In genomic region chr13:59677966-59678814, GRCh38 we compare ENCODE assay signal across 9 cellular contexts.
DNase-seq lines count a peak whose midpoint lies in the region; ATAC-seq, FAIRE-seq and TF ChIP-seq lines count a peak whose summit lies in the region.
"Had no signal": no experiment of that assay in that cellular context is flagged by ENCODE, and none has a peak within 500 bp of the region (broad histone marks: within the 10 kb centered on the region; RNA-seq: fewer than 3 reads in every experiment).

No MANE protein-coding gene starts in this region.

- H3K36me3 ChIP-seq in thyroid gland, result no peaks in the 10 kb centered on the region

- H3K27ac ChIP-seq in thyroid gland, result no peak overlapping the region

- H3K4me3 Mint-ChIP-seq in brain, result no peak overlapping the region
- H3K4me3 Mint-ChIP-seq: IgD-negative memory B cell had no signal

- ATAC-seq in GM18511 (IDR thresholded peaks at IDR 0.05; ENCODE audit: unreplicated experiment), result peak; percentile 67
- peak; percentile 62 for ATAC-seq in HG02973 (IDR thresholded peaks at IDR 0.05; ENCODE audit: unreplicated experiment)
- no peak for ATAC-seq in HG02884 (IDR thresholded peaks at IDR 0.05; ENCODE audit: unreplicated experiment)

- peak overlapping the region in 2 of 5 experiments; percentile 31 to 46 for H3K27ac Mint-ChIP-seq in brain
- H3K27ac Mint-ChIP-seq: IgD-negative memory B cell had no signal

- DNase-seq in Ammon's horn (ENCODE audit: low spot score) (peak; percentile 61), NCI-H226 (peak; percentile 12), thyroid gland (no peak)

- H3K27me3 Mint-ChIP-seq in brain, result no peaks in the 10 kb centered on the region
- H3K27me3 Mint-ChIP-seq: IgD-negative memory B cell had no signal

- no peaks in the 10 kb centered on the region for H3K36me3 Mint-ChIP-seq in brain
- H3K36me3 Mint-ChIP-seq: IgD-negative memory B cell had no signal

- TF ChIP-seq CTCF in brain (conservative IDR thresholded peaks at IDR 0.05), result peak; percentile 84 to 85
- peak in 5 of 6 experiments; percentile 38 to 91 (median 79) for TF ChIP-seq CTCF in thyroid gland (IDR thresholded peaks at IDR 0.05)

- no peak for TF ChIP-seq POLR2A in thyroid gland (IDR thresholded peaks at IDR 0.05)

- H3K9me3 Mint-ChIP-seq in brain, result no peaks in the 10 kb centered on the region
- H3K9me3 Mint-ChIP-seq: IgD-negative memory B cell had no signal

- H3K27me3 ChIP-seq in thyroid gland, result no peaks in the 10 kb centered on the region

- peaks cover 22% of the 10 kb centered on the region for H3K4me1 Mint-ChIP-seq in brain
- H3K4me1 Mint-ChIP-seq: IgD-negative memory B cell had no signal

- no peak overlapping the region for H3K4me3 ChIP-seq in thyroid gland (replicated peaks in 1 of 3)

- 79 to 82% methylated on average over 6 of the region's 6 CpGs for WGBS in thyroid gland, 2 donors

- FAIRE-seq in islet of Langerhans (lab: Jason Lieb, UNC), result peak; percentile 94

- no peaks in the 10 kb centered on the region for H3K9me3 ChIP-seq in thyroid gland

- intact Hi-C loops in thyroid gland (cut with DNase I), result loop anchor here (5.0 kb wide), 1 partner anchor 286 kb away; no protein-coding TSS in a partner anchor

- no peaks in the 10 kb centered on the region for H3K4me1 ChIP-seq in thyroid gland

Comparison
In these comparisons a context has a peak if more than half of its experiments do, and no peak if none do; other contexts are left out.
1. DNase-seq: peak in Ammon's horn (single experiment) and NCI-H226 (single experiment); none in thyroid gland (0 of 2).